Comparison of ENCODE assay signal across 13 cellular contexts in the genomic region with DNA sequence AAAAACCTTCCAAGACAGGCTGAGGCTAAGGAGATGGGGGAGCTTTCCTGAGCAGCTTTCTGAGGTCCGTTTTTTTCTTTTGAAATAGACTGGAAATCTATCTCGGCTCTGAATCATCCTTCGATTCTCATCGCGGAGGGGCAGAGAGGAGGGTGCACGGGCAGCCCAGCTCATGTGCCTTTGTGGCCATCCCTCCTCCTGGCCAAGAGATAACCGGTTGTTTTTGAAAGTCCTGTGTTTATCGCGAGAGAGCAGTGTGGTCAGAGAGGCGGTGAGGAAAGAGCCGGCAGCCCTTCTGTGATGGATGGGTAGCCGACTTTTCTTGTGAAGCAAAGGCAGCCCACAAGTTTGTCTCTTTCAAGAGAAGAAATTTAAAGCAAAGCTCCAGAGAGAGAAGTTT.
DNase-seq lines count a peak whose midpoint lies in the region; ATAC-seq and TF ChIP-seq lines count a peak whose summit lies in the region.
"Had no signal": no experiment of that assay in that cellular context is flagged by ENCODE, and none has a peak within 500 bp of the region (broad histone marks: within the 10 kb centered on the region; RNA-seq: fewer than 3 reads in every experiment).

No MANE protein-coding gene starts in this region.

- H3K79me1 ChIP-seq in neuronal stem cell (ENCODE audit: low read depth, low read length), result peaks cover 5% of the 10 kb centered on the region

- H4K91ac ChIP-seq in neuronal stem cell (ENCODE audit: low read depth, low read length, poor library complexity), result no peak overlapping the region

- no CpG with 5 or more reads among the region's 12 CpGs for WGBS in neuronal stem cell (ENCODE audit: extremely low coverage in 2 of 2, insufficient read length in 2 of 2, insufficient replicate concordance in 1 of 2), 2 donors

- H2AFZ ChIP-seq in DND-41 (ENCODE audit: low read depth, low read length) (no peak overlapping the region), fibroblast of lung (ENCODE audit: low read length) (no peak overlapping the region), neuronal stem cell (ENCODE audit: low read length) (no peak overlapping the region)

- TF ChIP-seq CTCF in DND-41 (IDR thresholded peaks at IDR 0.05; ENCODE audit: borderline replicate concordance, extremely low read depth, low read length, poor library complexity, severe bottlenecking) (no peak), fibroblast of lung (conservative IDR thresholded peaks at IDR 0.05 in 1 of 2, IDR thresholded peaks at IDR 0.05 in 1 of 2; ENCODE audit: low read depth in 1 of 2, low read length in 2 of 2) (no peak)

- H3K79me2 ChIP-seq in DND-41 (ENCODE audit: insufficient read depth, low read length) (peaks cover 100% of the 10 kb centered on the region), fibroblast of lung (ENCODE audit: control insufficient read depth, insufficient read depth, low read length) (no peaks in the 10 kb centered on the region)

- H3K9ac ChIP-seq in DND-41 (ENCODE audit: low read depth, low read length) (peak overlapping the region; percentile 76), fibroblast of lung (ENCODE audit: insufficient read depth, low read length) (no peak overlapping the region), neuronal stem cell (ENCODE audit: low read depth, low read length, poor library complexity) (no peak overlapping the region)

- peak overlapping the region; percentile 1; the same call in 1 of the 2 replicates for H3K4me2 ChIP-seq in DND-41 (ENCODE audit: insufficient read depth, low read length)
- H3K4me2 ChIP-seq in fibroblast of lung (ENCODE audit: extremely low read depth, insufficient read depth, low read length), result no peak overlapping the region
- H3K4me2 ChIP-seq in neuronal stem cell (ENCODE audit: insufficient read depth, low read length, poor library complexity, severe bottlenecking), result no peak overlapping the region

- in situ Hi-C loops in ACHN (cut with HindIII; ENCODE audit: low pct_ligation_motif_present, low pct_unique_long_range_greater_than_20kb, low sequenced_read_pairs), result no loop called here

- peak overlapping the region; percentile 5 for H2BK12ac ChIP-seq in neuronal stem cell (ENCODE audit: low read length)

- ATAC-seq in DND-41 (ENCODE audit: insufficient read depth, low read depth) (no peak), GM18873 (IDR thresholded peaks at IDR 0.05; ENCODE audit: low FRiP score, unreplicated experiment) (no peak), HG03457 (IDR thresholded peaks at IDR 0.05; ENCODE audit: unreplicated experiment) (no peak)

- peak overlapping the region; percentile 98 for H3K27ac ChIP-seq in DND-41 (ENCODE audit: low read length)
- H3K27ac ChIP-seq in SJSA1, result peak overlapping the region; percentile 23
- no peak overlapping the region for H3K27ac ChIP-seq in fibroblast of lung (ENCODE audit: insufficient read depth, low read length)
- peak overlapping the region; percentile 79 for H3K27ac ChIP-seq in neuronal stem cell (replicated peaks; ENCODE audit: low read length)
- H3K27ac ChIP-seq: transverse colon had no signal

- no peak overlapping the region for H2BK15ac ChIP-seq in neuronal stem cell (ENCODE audit: low read length)

- peaks cover 95% of the 10 kb centered on the region for H3K4me1 ChIP-seq in DND-41 (ENCODE audit: insufficient read depth, low read length)
- H3K4me1 ChIP-seq in SJSA1 (replicated peaks), result peaks cover 62% of the 10 kb centered on the region
- no peaks in the 10 kb centered on the region for H3K4me1 ChIP-seq in fibroblast of lung (ENCODE audit: control insufficient read depth, extremely low read depth, insufficient read depth, low read length)
- H3K4me1 ChIP-seq in neuronal stem cell (ENCODE audit: control insufficient read depth in 2 of 2, insufficient read depth in 1 of 2, low read depth in 1 of 2, low read length in 2 of 2), result peaks cover 58 to 73% of the 10 kb centered on the region in 2 donors

- H4K8ac ChIP-seq in neuronal stem cell (ENCODE audit: low read depth, low read length), result no peak overlapping the region

- H3K18ac ChIP-seq in neuronal stem cell (ENCODE audit: low read length), result peak overlapping the region; percentile 74

- no peak overlapping the region for H2BK5ac ChIP-seq in neuronal stem cell (ENCODE audit: low read length)

- no peaks in the 10 kb centered on the region; the same call in none of the 2 replicates for H4K20me1 ChIP-seq in DND-41 (ENCODE audit: insufficient read depth, low read length)
- no peaks in the 10 kb centered on the region for H4K20me1 ChIP-seq in fibroblast of lung (ENCODE audit: control insufficient read depth, extremely low read depth, insufficient read depth, low read length)

- H3K9me3 ChIP-seq in DND-41 (ENCODE audit: insufficient read depth, low read length, severe bottlenecking), result no peaks in the 10 kb centered on the region
- H3K9me3 ChIP-seq in SJSA1 (replicated peaks), result no peaks in the 10 kb centered on the region
- H3K9me3 ChIP-seq in fibroblast of lung (ENCODE audit: control insufficient read depth, insufficient read depth, low read depth, low read length), result no peaks in the 10 kb centered on the region
- no peaks in the 10 kb centered on the region for H3K9me3 ChIP-seq in neuronal stem cell (replicated peaks in 1 of 2; ENCODE audit: control insufficient read depth in 2 of 2, insufficient read depth in 1 of 2, low read depth in 1 of 2, low read length in 2 of 2)
- H3K9me3 ChIP-seq: transverse colon had no signal

- H3K4ac ChIP-seq in neuronal stem cell (ENCODE audit: low read length), result no peak overlapping the region

- no peak overlapping the region for H2AK5ac ChIP-seq in neuronal stem cell (ENCODE audit: low read depth, low read length)

- H3K23ac ChIP-seq in neuronal stem cell (ENCODE audit: low read depth, low read length, poor library complexity), result no peak overlapping the region

- H3K14ac ChIP-seq in neuronal stem cell (ENCODE audit: low read length), result no peak overlapping the region

- no peaks in the 10 kb centered on the region for H3K27me3 ChIP-seq in DND-41 (ENCODE audit: insufficient read depth, low read length, poor library complexity)
- H3K27me3 ChIP-seq in SJSA1 (replicated peaks), result no peaks in the 10 kb centered on the region
- H3K27me3 ChIP-seq in fibroblast of lung (ENCODE audit: control insufficient read depth, insufficient read depth, low read length), result no peaks in the 10 kb centered on the region
- no peaks in the 10 kb centered on the region for H3K27me3 ChIP-seq in neuronal stem cell (ENCODE audit: control insufficient read depth in 3 of 3, insufficient read depth in 3 of 3, low read depth in 1 of 3, low read length in 3 of 3)
- H3K27me3 ChIP-seq: transverse colon had no signal

- H3K36me3 ChIP-seq in DND-41 (ENCODE audit: insufficient read depth, low read length), result peaks cover 83% of the 10 kb centered on the region
- no peaks in the 10 kb centered on the region for H3K36me3 ChIP-seq in SJSA1
- H3K36me3 ChIP-seq in fibroblast of lung (ENCODE audit: control insufficient read depth, insufficient read depth, low read length), result no peaks in the 10 kb centered on the region
- H3K36me3 ChIP-seq in neuronal stem cell (replicated peaks in 1 of 2; ENCODE audit: control insufficient read depth in 2 of 2, insufficient read depth in 2 of 2, low read length in 2 of 2), result peaks cover 2 to 10% of the 10 kb centered on the region in 2 donors
- H3K36me3 ChIP-seq: transverse colon had no signal

- no peak for DNase-seq in DND-41
- peak; percentile 67 for DNase-seq in SJSA1 (ENCODE audit: low read depth in 1 of 2, low spot score in 2 of 2)
- DNase-seq in fibroblast of lung (ENCODE audit: low read depth in 2 of 2), result peak; percentile 67 to 87
- no peak for DNase-seq in neuronal stem cell (ENCODE audit: low spot score)
- DNase-seq in NCI-H1092 (lab: John Stamatoyannopoulos, UW), result no peak
- no peak for DNase-seq in ACHN
- DNase-seq: activated CD4-positive, alpha-beta memory T cell treated with anti-CD3 and anti-CD28 coated beads for 36 hours; effector CD4-positive, alpha-beta T cell; NCI-H2107; Right ventricle myocardium superior had no signal

- no peak overlapping the region for H2BK120ac ChIP-seq in neuronal stem cell (ENCODE audit: low read depth, low read length)

- H3K4me3 ChIP-seq in DND-41 (ENCODE audit: low read depth in 1 of 2, low read length in 2 of 2), result no peak overlapping the region
- no peak overlapping the region for H3K4me3 ChIP-seq in SJSA1
- H3K4me3 ChIP-seq in fibroblast of lung (replicated peaks in 1 of 4; ENCODE audit: control extremely low read depth in 1 of 4, insufficient read depth in 1 of 4, low read depth in 3 of 4, low read length in 4 of 4), result no peak overlapping the region
- H3K4me3 ChIP-seq in neuronal stem cell (ENCODE audit: low read length in 2 of 2), result no peak overlapping the region
- H3K4me3 ChIP-seq: transverse colon had no signal

Comparison
In these comparisons a context has a peak if more than half of its experiments do, and no peak if none do; other contexts are left out.
1. DNase-seq: peak in SJSA1 (2 of 2) and fibroblast of lung (2 of 2); none in DND-41 (single experiment), neuronal stem cell (single experiment), NCI-H1092 (single experiment) and ACHN (single experiment).